In genomic region chr1:38231941-38232340, GRCh38 we compare ENCODE assay signal across 21 cellular contexts.
DNase-seq lines count a peak whose midpoint lies in the region; FAIRE-seq and TF ChIP-seq lines count a peak whose summit lies in the region.
"Had no signal": no experiment of that assay in that cellular context is flagged by ENCODE, and none has a peak within 500 bp of the region (broad histone marks: within the 10 kb centered on the region; RNA-seq: fewer than 3 reads in every experiment).

No MANE protein-coding gene starts in this region.

- H3K9me3 ChIP-seq in H1 (ENCODE audit: insufficient read depth in 2 of 2, low read depth in 1 of 2, low read length in 1 of 2): peaks cover 10 to 19% of the 10 kb centered on the region in 2 experiments
- H3K9me3 ChIP-seq: BE2C had no signal

- no peak overlapping the region for H3K23ac ChIP-seq in H1 (ENCODE audit: insufficient read length)

- DNase-seq in NCI-H748 (lab: John Stamatoyannopoulos, UW; ENCODE audit: unreplicated experiment): peak; percentile 3
- no peak for DNase-seq in NCI-H748 treated with DMSO at 0.1 percent for 48 hours (lab: John Stamatoyannopoulos, UW)
- DNase-seq in NCI-H1105 treated with DMSO at 0.1 percent for 48 hours (lab: John Stamatoyannopoulos, UW): peak; percentile 7
- DNase-seq in H1 (ENCODE audit: low read depth in 1 of 2, low spot score in 2 of 2): no peak
- DNase-seq in DMS153 (lab: John Stamatoyannopoulos, UW): no peak
- no peak for DNase-seq in HK-2 (ENCODE audit: unreplicated experiment)
- DNase-seq: ACHN; BE2C; C1 segment of cervical spinal cord; CD4-positive, CD25-positive, alpha-beta regulatory T cell; CD8-positive, alpha-beta memory T cell; COR-L47; DMS 273 treated with DMSO at 0.1 percent for 48 hours; GDM1; GM23248; HFFc6 had no signal

- H3K9ac ChIP-seq in H1 (replicated peaks in 1 of 4; ENCODE audit: extremely low read depth in 1 of 4, low read depth in 3 of 4, low read length in 3 of 4): no peak overlapping the region
- H3K9ac ChIP-seq: GM23248 had no signal

- no peaks in the 10 kb centered on the region for H4K20me1 ChIP-seq in H1 (replicated peaks in 1 of 2; ENCODE audit: control insufficient read depth in 1 of 2, insufficient read depth in 2 of 2, low read length in 2 of 2)

- no peak for TF ChIP-seq RAD21 in H1 (IDR thresholded peaks at IDR 0.05 in 1 of 2, conservative IDR thresholded peaks at IDR 0.05 in 1 of 2; ENCODE audit: low read depth in 2 of 2, low read length in 2 of 2)

- H3K27me3 ChIP-seq in H1 (replicated peaks in 1 of 4; ENCODE audit: control insufficient read depth in 3 of 4, extremely low read depth in 1 of 4, insufficient read depth in 3 of 4, low read length in 3 of 4): no peaks in the 10 kb centered on the region
- H3K27me3 ChIP-seq: BE2C had no signal

- no peak overlapping the region for H2AFZ ChIP-seq in H1 (ENCODE audit: low read length)
- H2AFZ ChIP-seq: GM23248 had no signal

- H2BK12ac ChIP-seq in H1 (ENCODE audit: low read depth, low read length): no peak overlapping the region

- no peak overlapping the region for H3K4me2 ChIP-seq in H1 (ENCODE audit: insufficient read depth in 1 of 2, low read depth in 2 of 2, low read length in 2 of 2)

- no peaks in the 10 kb centered on the region for H3K79me2 ChIP-seq in H1 (ENCODE audit: control insufficient read depth in 1 of 2, insufficient read depth in 2 of 2, low read length in 2 of 2)

- CTCF ChIA-PET in H1 (lab: Charles Lee; ENCODE audit: partially characterized antibody): no interaction called here

- no peak overlapping the region for H3K27ac ChIP-seq in H1 (ENCODE audit: low read depth, low read length)
- H3K27ac ChIP-seq: GM23248 had no signal

- no peak for TF ChIP-seq EP300 in H1 (IDR thresholded peaks at IDR 0.05; ENCODE audit: borderline replicate concordance in 1 of 2, low read depth in 2 of 2, low read length in 2 of 2)

- H3K23me2 ChIP-seq in H1 (ENCODE audit: low read depth, low read length): no peaks in the 10 kb centered on the region; the same call in 1 of the 2 replicates

- H3K56ac ChIP-seq in H1 (replicated peaks; ENCODE audit: insufficient read length, low read depth, low read length): no peak overlapping the region

- H3K4ac ChIP-seq in H1 (replicated peaks; ENCODE audit: insufficient read length, low read depth, low read length): no peak overlapping the region

- no peaks in the 10 kb centered on the region for H3K79me1 ChIP-seq in H1 (ENCODE audit: low read depth, low read length)

- TF ChIP-seq CTCF in H1 (IDR thresholded peaks at IDR 0.05; ENCODE audit: control extremely low read depth in 1 of 3, insufficient read depth in 1 of 3, low read depth in 1 of 3, low read length in 3 of 3): no peak

- H2BK5ac ChIP-seq in H1 (ENCODE audit: low read depth, low read length): no peak overlapping the region

- 0 out of 2 replicates have a peak overlapping the region, but pooled peaks have one; percentile 50 for H2BK20ac ChIP-seq in H1 (ENCODE audit: low read length)

- H4K5ac ChIP-seq in H1 (ENCODE audit: insufficient read length, low read depth, low read length): no peak overlapping the region

- no peak overlapping the region; the same call in 1 of the 2 replicates for H2AK5ac ChIP-seq in H1 (ENCODE audit: low read depth, low read length)

- no peaks in the 10 kb centered on the region for H3K4me1 ChIP-seq in H1 (replicated peaks in 1 of 4; ENCODE audit: control insufficient read depth in 3 of 4, insufficient read depth in 4 of 4, low read length in 3 of 4)
- H3K4me1 ChIP-seq: BE2C had no signal

- POLR2A ChIA-PET in H1 (lab: Charles Lee; ENCODE audit: partially characterized antibody): no interaction called here

- no peak overlapping the region for H4K91ac ChIP-seq in H1 (replicated peaks; ENCODE audit: insufficient read length, low read length)

- no peak for TF ChIP-seq POLR2A in H1 (IDR thresholded peaks at IDR 0.05; ENCODE audit: control extremely low read depth in 1 of 2, low read depth in 2 of 2, low read length in 2 of 2)

- no peak overlapping the region for H2BK15ac ChIP-seq in H1 (ENCODE audit: low read length)

- H2BK120ac ChIP-seq in H1 (replicated peaks; ENCODE audit: low read depth, low read length): no peak overlapping the region

- FAIRE-seq in H1 (lab: Jason Lieb, UNC): no peak
- FAIRE-seq: A204.1, GM12892, GM18507, H54, HepG2 had no signal

- H3K14ac ChIP-seq in H1 (ENCODE audit: insufficient read length): no peak overlapping the region

- H3K36me3 ChIP-seq in H1 (ENCODE audit: control insufficient read depth in 2 of 4, insufficient read depth in 4 of 4, low read length in 3 of 4): no peaks in the 10 kb centered on the region
- H3K36me3 ChIP-seq: BE2C had no signal

- WGBS in H1 (ENCODE audit: extremely low coverage in 1 of 2, insufficient coverage in 1 of 2, insufficient read length in 1 of 2, insufficient replicate concordance in 2 of 2, low coverage in 1 of 2, low lambda C conversion rate in 2 of 2, missing lambda C conversion rate in 1 of 2), 2 experiments: 93% methylated on average over 1 of the region's 1 CpG; no CpG with 5 or more reads in 1 of the 2 experiments

- no peak overlapping the region for H3K4me3 ChIP-seq in H1 (ENCODE audit: extremely low read depth in 1 of 4, insufficient read depth in 2 of 4, low read depth in 3 of 4, low read length in 4 of 4)
- H3K4me3 ChIP-seq: GM23248 had no signal

- H3K18ac ChIP-seq in H1 (ENCODE audit: extremely low read depth, low read length): no peak overlapping the region

- H4K8ac ChIP-seq in H1 (ENCODE audit: extremely low read depth, insufficient read depth, low read length): no peak overlapping the region; the same call in 1 of the 2 replicates

TF ChIP-seq in H1, 55 proteins besides CTCF, POLR2A, EP300 and RAD21:
- TF ChIP-seq BCL11A (IDR thresholded peaks at IDR 0.05; ENCODE audit: low read depth in 2 of 2, low read length in 2 of 2): no peak
- TF ChIP-seq SUZ12 (IDR thresholded peaks at IDR 0.05; ENCODE audit: low read length): no peak
- TF ChIP-seq BACH1 (IDR thresholded peaks at IDR 0.05; ENCODE audit: low read length): no peak
- TF ChIP-seq BRCA1 (IDR thresholded peaks at IDR 0.05; ENCODE audit: low read depth, low read length): no peak
- no peak for TF ChIP-seq CTBP2 (IDR thresholded peaks at IDR 0.05; ENCODE audit: borderline replicate concordance, insufficient read depth, insufficient read length, low read length)
- TF ChIP-seq TEAD4 (IDR thresholded peaks at IDR 0.05; ENCODE audit: low read depth, low read length): no peak
- TF ChIP-seq ATF3 (IDR thresholded peaks at IDR 0.05; ENCODE audit: insufficient read depth, low read depth, low read length): no peak
- TF ChIP-seq RXRA (IDR thresholded peaks at IDR 0.05; ENCODE audit: insufficient read depth, low read depth, low read length): no peak
- no peak for TF ChIP-seq CREB1 (IDR thresholded peaks at IDR 0.05)
- no peak for TF ChIP-seq FOSL1 (IDR thresholded peaks at IDR 0.05; ENCODE audit: insufficient read depth, low read depth, low read length)
- TF ChIP-seq KDM4A (IDR thresholded peaks at IDR 0.05; ENCODE audit: low read depth, low read length, severe bottlenecking): no peak
- no peak for TF ChIP-seq SP1 (IDR thresholded peaks at IDR 0.05; ENCODE audit: low read depth, low read length)
- no peak for TF ChIP-seq ZNF274 (IDR thresholded peaks at IDR 0.05; ENCODE audit: borderline replicate concordance, extremely low read depth, low read length)

Comparison
In these comparisons a context has a peak if more than half of its experiments do, and no peak if none do; other contexts are left out.
1. DNase-seq: peak in NCI-H748 (single experiment) and NCI-H1105 treated with DMSO at 0.1 percent for 48 hours (single experiment); none in NCI-H748 treated with DMSO at 0.1 percent for 48 hours (single experiment), H1 (0 of 2), DMS153 (single experiment) and HK-2 (single experiment).